In genomic region chr10:102635377-102635776, GRCh38 we compare ENCODE assay signal across 1 cellular context.
TF ChIP-seq lines count a peak whose summit lies in the region.

No MANE protein-coding gene starts in this region.

TF ChIP-seq in K562, 482 proteins besides CTCF, POLR2A, EP300 and RAD21 (continued from another document):
- TF ChIP-seq PRDM10 (IDR thresholded peaks at IDR 0.05; ENCODE audit: partially characterized antibody): no peak
- TF ChIP-seq PHTF2 (CRISPR knock-in tag; IDR thresholded peaks at IDR 0.05): no peak
TF ChIP-seq in K562: peak in this region for 0.
